Comparison of ENCODE assay signal across 1 cellular context in genomic region chr10:70317272-70317942, GRCh38.
TF ChIP-seq lines count a peak whose summit lies in the region.

No MANE protein-coding gene starts in this region.

TF ChIP-seq in HepG2, 621 proteins besides CTCF, POLR2A, EP300 and RAD21 (continued from another document and continues in another):
- TF ChIP-seq THRA (CRISPR knock-in tag; IDR thresholded peaks at IDR 0.05; ENCODE audit: borderline replicate concordance), result no peak
- TF ChIP-seq ZBTB40 (IDR thresholded peaks at IDR 0.05), result no peak
- no peak for TF ChIP-seq ZBTB40 (CRISPR knock-in tag; IDR thresholded peaks at IDR 0.05)
- TF ChIP-seq JARID2 (CRISPR knock-in tag; IDR thresholded peaks at IDR 0.05; ENCODE audit: insufficient replicate concordance), result no peak
- TF ChIP-seq MNT (IDR thresholded peaks at IDR 0.05), result no peak
- no peak for TF ChIP-seq ZNF879 (CRISPR knock-in tag; IDR thresholded peaks at IDR 0.05)
- no peak for TF ChIP-seq ZNF460 (CRISPR knock-in tag; IDR thresholded peaks at IDR 0.05; ENCODE audit: borderline replicate concordance)
- no peak for TF ChIP-seq ZNF605 (CRISPR knock-in tag; IDR thresholded peaks at IDR 0.05)
- TF ChIP-seq FOXA3 (CRISPR knock-in tag; IDR thresholded peaks at IDR 0.05), result no peak
- no peak for TF ChIP-seq MIER2 (CRISPR knock-in tag; IDR thresholded peaks at IDR 0.05)
- peak; percentile 57 for TF ChIP-seq HNF4A (CRISPR knock-in tag; IDR thresholded peaks at IDR 0.05)
- no peak for TF ChIP-seq HHEX (CRISPR knock-in tag; IDR thresholded peaks at IDR 0.05)
- no peak for TF ChIP-seq ZNF773 (CRISPR knock-in tag; IDR thresholded peaks at IDR 0.05; ENCODE audit: borderline replicate concordance)
- TF ChIP-seq CAMTA2 (CRISPR knock-in tag; IDR thresholded peaks at IDR 0.05; ENCODE audit: borderline replicate concordance), result no peak
- TF ChIP-seq RXRB (CRISPR knock-in tag; IDR thresholded peaks at IDR 0.05; ENCODE audit: borderline replicate concordance), result peak; percentile 20; the same call in 1 of the 2 replicates
- no peak for TF ChIP-seq TMF1 (CRISPR knock-in tag; IDR thresholded peaks at IDR 0.05; ENCODE audit: low read depth)
- TF ChIP-seq ZNF441 (CRISPR knock-in tag; IDR thresholded peaks at IDR 0.05; ENCODE audit: borderline replicate concordance), result no peak
- TF ChIP-seq E2F2 (CRISPR knock-in tag; IDR thresholded peaks at IDR 0.05; ENCODE audit: borderline replicate concordance), result no peak
- TF ChIP-seq ATF7-NPFF (CRISPR knock-in tag; IDR thresholded peaks at IDR 0.05; ENCODE audit: low read depth), result no peak
- no peak for TF ChIP-seq ZNF414 (CRISPR knock-in tag; IDR thresholded peaks at IDR 0.05)
- TF ChIP-seq TEF (CRISPR knock-in tag; IDR thresholded peaks at IDR 0.05), result no peak
- TF ChIP-seq PHF20 (CRISPR knock-in tag; IDR thresholded peaks at IDR 0.05), result no peak
- no peak for TF ChIP-seq SIN3B (IDR thresholded peaks at IDR 0.05; ENCODE audit: low read length)
- no peak for TF ChIP-seq HNF1B (CRISPR knock-in tag; IDR thresholded peaks at IDR 0.05)
- TF ChIP-seq THYN1 (CRISPR knock-in tag; IDR thresholded peaks at IDR 0.05; ENCODE audit: borderline replicate concordance, low read depth), result no peak
- TF ChIP-seq NR3C1 (CRISPR knock-in tag; IDR thresholded peaks at IDR 0.05), result no peak
- no peak for TF ChIP-seq ZNF782 (CRISPR knock-in tag; IDR thresholded peaks at IDR 0.05; ENCODE audit: borderline replicate concordance)
- no peak for TF ChIP-seq ZFX (CRISPR knock-in tag; IDR thresholded peaks at IDR 0.05; ENCODE audit: low read depth)
- no peak for TF ChIP-seq RNF219 (CRISPR knock-in tag; IDR thresholded peaks at IDR 0.05)
- TF ChIP-seq REST (IDR thresholded peaks at IDR 0.05; ENCODE audit: borderline replicate concordance in 1 of 2, low read depth in 1 of 2, low read length in 2 of 2), result no peak
- TF ChIP-seq CERS6 (CRISPR knock-in tag; IDR thresholded peaks at IDR 0.05), result no peak
- TF ChIP-seq NFATC3 (CRISPR knock-in tag; IDR thresholded peaks at IDR 0.05), result no peak
